Comparison of ENCODE assay signal across 19 cellular contexts in genomic region chr6:126210398-126211075, GRCh38.
DNase-seq lines count a peak whose midpoint lies in the region; TF ChIP-seq lines count a peak whose summit lies in the region.
"Had no signal": no experiment of that assay in that cellular context is flagged by ENCODE, and none has a peak within 500 bp of the region (broad histone marks: within the 10 kb centered on the region; RNA-seq: fewer than 3 reads in every experiment).

No MANE protein-coding gene starts in this region.

- H2BK120ac ChIP-seq in trophoblast cell (ENCODE audit: insufficient read depth, low read length, poor library complexity): no peak overlapping the region

- H3K4ac ChIP-seq in trophoblast cell (ENCODE audit: low read depth, low read length): no peak overlapping the region

- no peak overlapping the region for H4K91ac ChIP-seq in trophoblast cell (ENCODE audit: low read depth, low read length)

- no peaks in the 10 kb centered on the region for H3K4me1 ChIP-seq in trophoblast cell (ENCODE audit: control insufficient read depth in 1 of 2, insufficient read depth in 2 of 2, low read length in 2 of 2)
- H3K4me1 ChIP-seq: Caco-2 had no signal

- no peaks in the 10 kb centered on the region for H3K9me3 ChIP-seq in trophoblast cell (ENCODE audit: insufficient read depth, low read depth, low read length)
- H3K9me3 ChIP-seq: Caco-2, MG63 had no signal

- no peak for TF ChIP-seq CTCF in neural crest cell (conservative IDR thresholded peaks at IDR 0.05)

- H3K18ac ChIP-seq in trophoblast cell (ENCODE audit: low read length): no peak overlapping the region

- H3K4me2 ChIP-seq in trophoblast cell (ENCODE audit: low read length): no peak overlapping the region
- H3K4me2 ChIP-seq: PC-9 had no signal

- no peak overlapping the region for H2BK12ac ChIP-seq in trophoblast cell (ENCODE audit: low read length)

- H2BK5ac ChIP-seq in trophoblast cell (ENCODE audit: low read depth, low read length, poor library complexity): no peak overlapping the region

- no peaks in the 10 kb centered on the region for H3K79me2 ChIP-seq in trophoblast cell (ENCODE audit: control insufficient read depth, insufficient read depth, low read length, poor library complexity)

- H3K23ac ChIP-seq in trophoblast cell (ENCODE audit: low read length): no peak overlapping the region

- no peak overlapping the region for H3K14ac ChIP-seq in trophoblast cell (ENCODE audit: low read length)

- no peak overlapping the region for H2AK5ac ChIP-seq in trophoblast cell (ENCODE audit: low read length)

- no peaks in the 10 kb centered on the region for H3K36me3 ChIP-seq in trophoblast cell (ENCODE audit: control insufficient read depth in 1 of 2, insufficient read depth in 2 of 2, low read length in 2 of 2)
- H3K36me3 ChIP-seq: MG63 had no signal

- no peaks in the 10 kb centered on the region for H3K27me3 Mint-ChIP-seq in neural crest cell (ENCODE audit: low read depth)

- H3K27me3 ChIP-seq in trophoblast cell (ENCODE audit: insufficient read depth, low read length): no peaks in the 10 kb centered on the region
- H3K27me3 ChIP-seq: MG63 had no signal

- no peaks in the 10 kb centered on the region for H3K79me1 ChIP-seq in trophoblast cell (ENCODE audit: low read length)

- no peak overlapping the region for H3K9ac ChIP-seq in trophoblast cell (ENCODE audit: low read length)

- H2AFZ ChIP-seq in trophoblast cell (ENCODE audit: insufficient read depth, low read length, poor library complexity): no peak overlapping the region
- H2AFZ ChIP-seq: PC-9 had no signal

- no peak overlapping the region for H4K8ac ChIP-seq in trophoblast cell (ENCODE audit: low read depth, low read length)

- no peak overlapping the region for H4K12ac ChIP-seq in trophoblast cell (ENCODE audit: low read depth, low read length)

- H3K9me3 Mint-ChIP-seq in neural crest cell: peaks cover 7% of the 10 kb centered on the region

- WGBS in trophoblast cell (ENCODE audit: extremely low coverage, insufficient coverage, insufficient read length): no CpG with 5 or more reads among the region's 3 CpGs

- in situ Hi-C loops in ACHN (cut with HindIII; ENCODE audit: low pct_ligation_motif_present, low pct_unique_long_range_greater_than_20kb, low sequenced_read_pairs): no loop called here

- peak; percentile 7 for DNase-seq in ELR (ENCODE audit: low read depth)
- DNase-seq in amniotic epithelial cell (ENCODE audit: low read depth): peak; percentile 68
- peak; percentile 60 for DNase-seq in fibroblast of peridontal ligament (ENCODE audit: extremely low read depth)
- DNase-seq in neural crest cell (ENCODE audit: low read depth, low spot score): no peak
- no peak for DNase-seq in ACHN
- no peak for DNase-seq in activated CD4-positive, CD25-positive, alpha-beta regulatory T cell (lab: John Stamatoyannopoulos, UW)
- DNase-seq in trophoblast cell: no peak
- no peak for DNase-seq in HK-2 (ENCODE audit: unreplicated experiment)
- DNase-seq: Caco-2, DMS53, MG63, NCI-H1092 treated with DMSO at 0.1 percent for 48 hours, NCI-H1694 treated with DMSO at 0.1 percent for 48 hours, NCI-H446 treated with DMSO at 0.1 percent for 48 hours, NCI-H748 treated with DMSO at 0.1 percent for 48 hours, PC-9 had no signal

- peaks cover 3% of the 10 kb centered on the region for H3K36me3 Mint-ChIP-seq in neural crest cell (ENCODE audit: low read depth)
- H3K36me3 Mint-ChIP-seq: CD14-positive monocyte had no signal

- no peak overlapping the region for H3K27ac ChIP-seq in trophoblast cell (ENCODE audit: low read depth, low read length)
- H3K27ac ChIP-seq: PC-9 had no signal

- peaks cover 17% of the 10 kb centered on the region for H3K4me1 Mint-ChIP-seq in neural crest cell
- H3K4me1 Mint-ChIP-seq: CD14-positive monocyte had no signal

- peak overlapping the region; percentile 69 for H3K27ac Mint-ChIP-seq in neural crest cell (ENCODE audit: unreplicated experiment)
- H3K27ac Mint-ChIP-seq: CD14-positive monocyte had no signal

- H3K4me3 Mint-ChIP-seq in neural crest cell: no peak overlapping the region
- H3K4me3 Mint-ChIP-seq: CD14-positive monocyte had no signal

- H3K4me3 ChIP-seq in trophoblast cell (ENCODE audit: low read depth, low read length): no peak overlapping the region
- H3K4me3 ChIP-seq: GM12878, K562, MG63, PC-9 had no signal

Comparison
In these comparisons a context has a peak if more than half of its experiments do, and no peak if none do; other contexts are left out.
1. DNase-seq: peak in ELR (single experiment), amniotic epithelial cell (single experiment) and fibroblast of peridontal ligament (single experiment); none in neural crest cell (single experiment), ACHN (single experiment), activated CD4-positive, CD25-positive, alpha-beta regulatory T cell (0 of 4), trophoblast cell (0 of 2) and HK-2 (single experiment).